In genomic region chr1:5730272-5731109, GRCh38 we compare ENCODE assay signal across 22 cellular contexts.
"Had no signal": no experiment of that assay in that cellular context is flagged by ENCODE, and none has a peak within 500 bp of the region (broad histone marks: within the 10 kb centered on the region; RNA-seq: fewer than 3 reads in every experiment).

No MANE protein-coding gene starts in this region.

- DNase-seq: activated CD8-positive, alpha-beta memory T cell treated with anti-CD3 and anti-CD28 coated beads, Interleukin-2, amount 50 U/mL, for 4 hours; activated naive CD4-positive, alpha-beta T cell treated with anti-CD3 and anti-CD28 coated beads for 36 hours; activated naive CD8-positive, alpha-beta T cell treated with anti-CD3 and anti-CD28 coated beads, Interleukin-2, amount 50 U/mL, for 24 hours; activated T-cell treated with anti-CD3 and anti-CD28 coated beads, Interleukin-2, amount 50 U/mL, for 24 hours; effector CD8-positive, alpha-beta T cell; glutamatergic neuron; hippocampal formation; left ventricle myocardium superior; occipital lobe; stimulated activated CD4-positive, alpha-beta T cell treated with anti-CD3 and anti-CD28 coated beads, Interleukin-4, amount 100 ng/mL, for 1 hour; stimulated activated naive CD4-positive, alpha-beta T cell; T-cell; testis; trophoblast cell; WERI-Rb-1 had no signal

- H3K27me3 ChIP-seq: cardiac muscle cell, testis had no signal

- ATAC-seq: activated naive CD8-positive, alpha-beta T cell treated with anti-CD3 and anti-CD28 coated beads, Interleukin-2, amount 50 U/mL, for 24 hours; esophagus mucosa; left ventricle myocardium superior; SK-N-SH treated with all-trans-retinoic acid at 6 μM for 48 hours; T-cell had no signal

- H3K9me3 Mint-ChIP-seq: activated naive CD4-positive, alpha-beta T cell treated with anti-CD3 and anti-CD28 coated beads for 36 hours; activated naive CD8-positive, alpha-beta T cell treated with anti-CD3 and anti-CD28 coated beads, Interleukin-2, amount 50 U/mL, for 24 hours; activated T-cell treated with anti-CD3 and anti-CD28 coated beads, Interleukin-2, amount 50 U/mL, for 24 hours; activated T-helper 2 cell treated with anti-CD3 and anti-CD28 coated beads, Interferon-gamma antibody, Interleukin-2, Interleukin-4, amounts not matched to agents 10 μg/mL and 5 μg/mL and 100 μg/mL, durations not matched to agents 14 hours and 24 hours and 36 hours; dendritic cell treated with granulocyte-macrophage colony-stimulating factor and Interleukin-4, amounts not matched to agents 40 ng/mL and 50 ng/mL, for 4 days; memory B cell; T-cell; T-helper 2 cell treated with Interferon-gamma antibody and Interleukin-4, amounts not matched to agents 5 μg/mL and 100 μg/mL, for 36 hours had no signal

- H3K9me3 ChIP-seq: testis had no signal

- H3K36me3 Mint-ChIP-seq: memory B cell, T-cell had no signal

- H3K4me1 ChIP-seq: testis had no signal

- H3K4me3 Mint-ChIP-seq: activated naive CD4-positive, alpha-beta T cell treated with anti-CD3 and anti-CD28 coated beads for 36 hours; activated naive CD8-positive, alpha-beta T cell treated with anti-CD3 and anti-CD28 coated beads, Interleukin-2, amount 50 U/mL, for 24 hours; activated T-cell treated with anti-CD3 and anti-CD28 coated beads, Interleukin-2, amount 50 U/mL, for 24 hours; dendritic cell treated with granulocyte-macrophage colony-stimulating factor and Interleukin-4, amounts not matched to agents 40 ng/mL and 50 ng/mL, for 4 days; memory B cell; T-cell; T-helper 2 cell treated with Interferon-gamma antibody and Interleukin-4, amounts not matched to agents 5 μg/mL and 100 μg/mL, for 36 hours had no signal

- H3K27ac Mint-ChIP-seq: activated naive CD4-positive, alpha-beta T cell treated with anti-CD3 and anti-CD28 coated beads for 36 hours; activated naive CD8-positive, alpha-beta T cell treated with anti-CD3 and anti-CD28 coated beads, Interleukin-2, amount 50 U/mL, for 24 hours; activated T-cell treated with anti-CD3 and anti-CD28 coated beads, Interleukin-2, amount 50 U/mL, for 24 hours; activated T-helper 2 cell treated with anti-CD3 and anti-CD28 coated beads, Interferon-gamma antibody, Interleukin-2, Interleukin-4, amounts not matched to agents 10 μg/mL and 5 μg/mL and 100 μg/mL, durations not matched to agents 14 hours and 24 hours and 36 hours; dendritic cell treated with granulocyte-macrophage colony-stimulating factor and Interleukin-4, amounts not matched to agents 40 ng/mL and 50 ng/mL, for 4 days; memory B cell; T-cell; T-helper 2 cell treated with Interferon-gamma antibody and Interleukin-4, amounts not matched to agents 5 μg/mL and 100 μg/mL, for 36 hours had no signal

- H3K4me3 ChIP-seq: cardiac muscle cell, testis had no signal

- H3K4me1 Mint-ChIP-seq: activated naive CD8-positive, alpha-beta T cell treated with anti-CD3 and anti-CD28 coated beads, Interleukin-2, amount 50 U/mL, for 24 hours; memory B cell had no signal

- H3K27ac ChIP-seq: cardiac muscle cell, testis, WERI-Rb-1 had no signal

- H3K36me3 ChIP-seq: cardiac muscle cell, WERI-Rb-1 had no signal
